In the genomic region with DNA sequence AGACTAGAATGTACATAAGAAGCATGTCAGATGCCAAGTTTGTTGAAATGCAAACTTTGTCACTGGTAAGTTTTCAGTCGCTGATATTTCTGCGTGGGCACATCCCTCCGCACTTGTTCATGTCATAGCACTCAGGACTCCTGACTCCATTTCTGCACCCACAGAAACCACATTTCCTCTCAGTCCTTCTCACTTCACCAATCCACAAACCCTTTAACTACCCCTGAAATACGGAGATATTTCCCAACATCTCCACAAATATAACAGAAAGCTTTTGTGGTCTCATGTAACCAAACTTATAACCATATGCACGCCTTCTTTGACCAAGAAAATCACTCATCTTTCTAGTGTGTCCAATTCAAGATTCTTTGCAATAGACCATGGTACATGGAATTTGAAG, we compare ENCODE assay signal across 15 cellular contexts.
DNase-seq lines count a peak whose midpoint lies in the region; ATAC-seq, FAIRE-seq and TF ChIP-seq lines count a peak whose summit lies in the region.
"Had no signal": no experiment of that assay in that cellular context is flagged by ENCODE, and none has a peak within 500 bp of the region (broad histone marks: within the 10 kb centered on the region; RNA-seq: fewer than 3 reads in every experiment).

No MANE protein-coding gene starts in this region.

- no peak for TF ChIP-seq POLR2A in GM12878 (IDR thresholded peaks at IDR 0.05; ENCODE audit: low read depth, low read length)

- ATAC-seq in GM18499 (IDR thresholded peaks at IDR 0.05; ENCODE audit: insufficient read depth, unreplicated experiment), result peak; percentile 50
- ATAC-seq in GM21576 (IDR thresholded peaks at IDR 0.05; ENCODE audit: unreplicated experiment), result peak; percentile 45
- no peak; the same call in 2 of the 3 replicates for ATAC-seq in GM12878
- no peak for ATAC-seq in HG03457 (IDR thresholded peaks at IDR 0.05; ENCODE audit: unreplicated experiment)
- ATAC-seq: left colon had no signal

- H3K4me3 ChIP-seq in GM12878, result no peak overlapping the region
- H3K4me3 ChIP-seq: colonic mucosa had no signal

- no peak for TF ChIP-seq CTCF in GM12878 (IDR thresholded peaks at IDR 0.05 in 2 of 3, conservative IDR thresholded peaks at IDR 0.05 in 1 of 3; ENCODE audit: control insufficient read depth in 2 of 3, extremely low read depth in 1 of 3, insufficient read depth in 1 of 3, low read depth in 3 of 3, low read length in 3 of 3)

- no peak for FAIRE-seq in GM12878 (lab: Jason Lieb, UNC)
- FAIRE-seq: frontal cortex, H1 had no signal

- peaks cover 3% of the 10 kb centered on the region; the same call in 2 of the 3 replicates for H3K9me3 ChIP-seq in GM12878 (replicated peaks; ENCODE audit: control insufficient read depth, insufficient read depth, low read length)
- H3K9me3 ChIP-seq: colonic mucosa, neutrophil had no signal

- CTCF ChIA-PET in GM12878 (lab: Yijun Ruan, JAX), result no interaction called here

- no peak for TF ChIP-seq RAD21 in GM12878 (IDR thresholded peaks at IDR 0.05; ENCODE audit: insufficient read depth, low read depth, low read length)

- H3K79me2 ChIP-seq in GM12878 (ENCODE audit: control insufficient read depth, insufficient read depth, low read length), result no peaks in the 10 kb centered on the region

- no peaks in the 10 kb centered on the region for H3K36me3 ChIP-seq in GM12878 (ENCODE audit: control insufficient read depth in 2 of 2, insufficient read depth in 2 of 2, low read length in 1 of 2)
- H3K36me3 ChIP-seq: colonic mucosa, neutrophil had no signal

- RAD21 ChIA-PET in GM12878 (lab: Charles Lee; ENCODE audit: unreplicated experiment), result no interaction called here

- H3K4me1 ChIP-seq in GM12878 (ENCODE audit: control insufficient read depth, insufficient read depth, low read length), result no peaks in the 10 kb centered on the region; the same call in 1 of the 2 replicates
- H3K4me1 ChIP-seq: colonic mucosa had no signal

- TF ChIP-seq EP300 in GM12878 (IDR thresholded peaks at IDR 0.05; ENCODE audit: borderline replicate concordance in 1 of 2, control insufficient read depth in 1 of 2, low read depth in 2 of 2, low read length in 2 of 2), result no peak

- H2AFZ ChIP-seq in GM12878 (ENCODE audit: control insufficient read depth, low read depth, low read length), result no peak overlapping the region; the same call in 1 of the 2 replicates

- SMC1A ChIA-PET in GM12878 (lab: Charles Lee; ENCODE audit: uncharacterized antibody, unreplicated experiment), result interaction anchor here (1.1 kb wide), 1 partner anchor 106 kb away, joined by 3 read pairs; no protein-coding TSS in a partner anchor

- H4K20me1 ChIP-seq in GM12878 (ENCODE audit: control insufficient read depth, insufficient read depth), result no peaks in the 10 kb centered on the region

- intact Hi-C loops in GM12878 (cut with micrococcal nuclease; ENCODE audit: unreplicated experiment), result no loop called here

- no peaks in the 10 kb centered on the region for H3K27me3 ChIP-seq in GM12878 (replicated peaks in 1 of 2; ENCODE audit: control insufficient read depth in 2 of 2, insufficient read depth in 2 of 2, low read length in 1 of 2)
- H3K27me3 ChIP-seq: colonic mucosa, neutrophil had no signal

- no peak overlapping the region for H3K4me2 ChIP-seq in GM12878 (ENCODE audit: control insufficient read depth, insufficient read depth)

- POLR2A ChIA-PET in GM12878 (lab: Charles Lee), result no interaction called here

- no TSS peak for BruUV-seq in GM12878 (replicated peaks; lab: Mats Ljungman, UMichigan)

- no peak overlapping the region for H3K27ac ChIP-seq in GM12878 (ENCODE audit: control insufficient read depth, insufficient read depth)
- H3K27ac ChIP-seq: colonic mucosa, neutrophil had no signal

- 33% methylated on average over 5 of the region's 5 CpGs for WGBS in GM12878 (ENCODE audit: insufficient coverage, insufficient replicate concordance, low lambda C conversion rate, missing lambda C conversion rate)

- in situ Hi-C loops in KBM-7 (cut with MboI; ENCODE audit: low pct_unique_long_range_greater_than_20kb, low sequenced_read_pairs), result no loop called here
- in situ Hi-C loops in GM12878 (cut with MboI), result no loop called here

- DNase-seq in KBM-7 (peak; percentile 92), GM12878 (ENCODE audit: low read depth, low spot score) (no peak), activated gamma-delta T cell treated with Interleukin-2 at 50 U/mL for 16 hours (no peak), T1000 (lab: John Stamatoyannopoulos, UW) (no peak), NCI-H1092 (lab: John Stamatoyannopoulos, UW) (no peak)
- DNase-seq: activated B cell treated with CpG ODN at 0.5 μM for 24 hours, colonic mucosa, left colon, NCI-H1930 had no signal

- no peak overlapping the region for H3K9ac ChIP-seq in GM12878 (ENCODE audit: control insufficient read depth, insufficient read depth, low read length)

TF ChIP-seq in GM12878, 131 proteins besides CTCF, POLR2A, EP300 and RAD21:
- TF ChIP-seq, protein P1, sequence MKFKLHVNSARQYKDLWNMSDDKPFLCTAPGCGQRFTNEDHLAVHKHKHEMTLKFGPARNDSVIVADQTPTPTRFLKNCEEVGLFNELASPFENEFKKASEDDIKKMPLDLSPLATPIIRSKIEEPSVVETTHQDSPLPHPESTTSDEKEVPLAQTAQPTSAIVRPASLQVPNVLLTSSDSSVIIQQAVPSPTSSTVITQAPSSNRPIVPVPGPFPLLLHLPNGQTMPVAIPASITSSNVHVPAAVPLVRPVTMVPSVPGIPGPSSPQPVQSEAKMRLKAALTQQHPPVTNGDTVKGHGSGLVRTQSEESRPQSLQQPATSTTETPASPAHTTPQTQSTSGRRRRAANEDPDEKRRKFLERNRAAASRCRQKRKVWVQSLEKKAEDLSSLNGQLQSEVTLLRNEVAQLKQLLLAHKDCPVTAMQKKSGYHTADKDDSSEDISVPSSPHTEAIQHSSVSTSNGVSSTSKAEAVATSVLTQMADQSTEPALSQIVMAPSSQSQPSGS (IDR thresholded peaks at IDR 0.05; ENCODE audit: low read length), result no peak
- peak; percentile 59 for TF ChIP-seq RUNX3 (IDR thresholded peaks at IDR 0.05; ENCODE audit: low read length)

Comparison
In these comparisons a context has a peak if more than half of its experiments do, and no peak if none do; other contexts are left out.
1. ATAC-seq: peak in GM18499 (single experiment) and GM21576 (single experiment); none in GM12878 (single experiment) and HG03457 (single experiment).